In the genomic region with DNA sequence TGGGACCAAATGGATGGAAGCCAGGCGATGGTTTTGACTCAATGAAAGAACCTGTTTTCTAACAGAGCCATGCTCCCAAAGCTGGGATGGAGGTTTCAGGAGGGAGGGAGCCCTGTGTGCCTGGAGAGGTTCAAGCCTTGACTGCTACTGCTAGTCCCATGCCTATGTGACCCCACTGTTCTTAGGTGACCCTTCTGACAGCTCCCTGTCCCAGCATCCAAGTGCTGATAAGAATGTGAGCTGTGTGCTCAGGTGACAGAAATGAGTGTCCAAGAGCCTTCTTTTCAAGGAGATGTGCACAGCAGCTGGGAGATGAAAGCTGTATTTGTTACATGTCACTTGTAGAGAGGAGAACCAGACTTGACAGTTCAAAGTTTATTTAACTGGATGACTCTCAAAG, we compare ENCODE assay signal across 22 cellular contexts.
"Had no signal": no experiment of that assay in that cellular context is flagged by ENCODE, and none has a peak within 500 bp of the region (broad histone marks: within the 10 kb centered on the region; RNA-seq: fewer than 3 reads in every experiment).

No MANE protein-coding gene starts in this region.

- H3K4me1 Mint-ChIP-seq: naive B cell had no signal

- H3K27ac ChIP-seq: colonic mucosa, epithelial cell of prostate, esophagus squamous epithelium, gastrocnemius medialis, heart right ventricle, left lung, lower lobe of right lung had no signal

- H3K36me3 ChIP-seq: colonic mucosa, esophagus squamous epithelium, gastrocnemius medialis, heart right ventricle, left lung, lower lobe of right lung had no signal

- H3K27me3 Mint-ChIP-seq: dendritic cell treated with granulocyte-macrophage colony-stimulating factor and Interleukin-4, amounts not matched to agents 40 ng/mL and 50 ng/mL, for 4 days had no signal

- H3K4me3 ChIP-seq: colonic mucosa, esophagus squamous epithelium, gastrocnemius medialis, heart right ventricle, left lung, lower lobe of right lung had no signal

- H3K4me3 Mint-ChIP-seq: dendritic cell treated with granulocyte-macrophage colony-stimulating factor and Interleukin-4, amounts not matched to agents 40 ng/mL and 50 ng/mL, for 4 days; effector memory CD8-positive, alpha-beta T cell; endodermal cell; naive B cell had no signal

- H3K27me3 ChIP-seq: colonic mucosa, esophagus squamous epithelium, gastrocnemius medialis, left lung had no signal

- H3K9me3 ChIP-seq: colonic mucosa, esophagus squamous epithelium, gastrocnemius medialis, left lung, lower lobe of right lung had no signal

- DNase-seq: colonic mucosa; cortex of kidney; effector CD8-positive, alpha-beta T cell; effector memory CD8-positive, alpha-beta T cell; endodermal cell; erythroblast; esophagus squamous epithelium; foreskin fibroblast; foreskin melanocyte; gastrocnemius medialis; glutamatergic neuron; heart right ventricle; hippocampal formation; left cardiac atrium; left lung; lower lobe of right lung; mesenchymal stem cell; midbrain; naive B cell had no signal

- H3K9me3 Mint-ChIP-seq: dendritic cell treated with granulocyte-macrophage colony-stimulating factor and Interleukin-4, amounts not matched to agents 40 ng/mL and 50 ng/mL, for 4 days had no signal

- H3K27ac Mint-ChIP-seq: dendritic cell treated with granulocyte-macrophage colony-stimulating factor and Interleukin-4, amounts not matched to agents 40 ng/mL and 50 ng/mL, for 4 days; effector memory CD8-positive, alpha-beta T cell; endodermal cell had no signal

- ATAC-seq: effector memory CD8-positive, alpha-beta T cell; esophagus mucosa; gastrocnemius medialis; left cardiac atrium; left lung; lower lobe of right lung had no signal

- H3K4me1 ChIP-seq: colonic mucosa, esophagus squamous epithelium, gastrocnemius medialis, left lung, lower lobe of right lung had no signal

- H3K36me3 Mint-ChIP-seq: naive B cell had no signal
